27 cellular contexts compared by ENCODE assay signal in the genomic region with DNA sequence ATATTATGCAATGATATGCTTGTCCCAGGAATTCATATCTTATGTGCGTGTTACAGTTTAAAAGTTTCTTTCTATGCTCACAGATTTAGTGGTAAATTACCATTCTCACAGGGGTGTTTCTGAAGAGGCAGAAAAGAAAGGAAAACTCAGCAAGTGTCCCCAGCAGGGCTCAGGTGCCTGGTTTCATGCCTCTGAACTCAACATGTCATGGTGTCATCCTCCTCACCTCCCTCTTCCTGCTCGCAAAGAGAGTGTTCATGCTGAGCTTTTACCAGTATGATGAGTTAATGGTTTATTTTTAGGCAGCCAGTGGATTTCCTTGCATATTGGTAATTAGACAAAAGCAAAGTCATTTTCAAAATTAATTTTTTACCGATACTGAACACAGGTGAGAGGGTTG.
DNase-seq lines count a peak whose midpoint lies in the region; ATAC-seq and TF ChIP-seq lines count a peak whose summit lies in the region.
"Had no signal": no experiment of that assay in that cellular context is flagged by ENCODE, and none has a peak within 500 bp of the region (broad histone marks: within the 10 kb centered on the region; RNA-seq: fewer than 3 reads in every experiment).

No MANE protein-coding gene starts in this region.

- TF ChIP-seq CTCF in RWPE2 (IDR thresholded peaks at IDR 0.05; ENCODE audit: poor library complexity, severe bottlenecking) (no peak), left ventricle myocardium inferior (IDR thresholded peaks at IDR 0.05; ENCODE audit: borderline replicate concordance) (no peak), GM13977 (IDR thresholded peaks at IDR 0.05; ENCODE audit: extremely low read depth, insufficient read depth, missing control alignments) (no peak)

- H3K9me3 ChIP-seq in RWPE2 (ENCODE audit: severe bottlenecking) = no peaks in the 10 kb centered on the region
- no peaks in the 10 kb centered on the region for H3K9me3 ChIP-seq in left ventricle myocardium inferior (replicated peaks)
- no peaks in the 10 kb centered on the region for H3K9me3 ChIP-seq in skeletal muscle satellite cell (replicated peaks; ENCODE audit: low read length)
- H3K9me3 ChIP-seq: BLaER1 treated with 17β-estradiol and CSF1 and Interleukin-3, amounts not matched to agents 10 nM and 100 nM; SJCRH30; upper lobe of left lung had no signal

- in situ Hi-C loops in GM13977 (cut with MboI; ENCODE audit: low pct_unique_long_range_greater_than_20kb, low sequenced_read_pairs, unreplicated experiment) = no loop called here

- peak overlapping the region; percentile 51 for H3K4me2 ChIP-seq in skeletal muscle satellite cell (ENCODE audit: low read length)
- H3K4me2 ChIP-seq: BLaER1 treated with 17β-estradiol and CSF1 and Interleukin-3, amounts not matched to agents 10 nM and 100 nM had no signal

- H3K4me1 ChIP-seq in RWPE2 (ENCODE audit: insufficient read depth, poor library complexity, severe bottlenecking) = peaks cover 56% of the 10 kb centered on the region
- peaks cover 24% of the 10 kb centered on the region for H3K4me1 ChIP-seq in left ventricle myocardium inferior
- peaks cover 35% of the 10 kb centered on the region for H3K4me1 ChIP-seq in skeletal muscle satellite cell (ENCODE audit: control insufficient read depth, insufficient read depth, low read length)
- H3K4me1 ChIP-seq: BLaER1 treated with 17β-estradiol and CSF1 and Interleukin-3, amounts not matched to agents 10 nM and 100 nM; SJCRH30 had no signal

- no peak overlapping the region for H3K4me3 ChIP-seq in RWPE2 (ENCODE audit: severe bottlenecking)
- peak overlapping the region; percentile 3 for H3K4me3 ChIP-seq in left ventricle myocardium inferior
- no peak overlapping the region for H3K4me3 ChIP-seq in skeletal muscle satellite cell (ENCODE audit: low read length)
- H3K4me3 ChIP-seq: BLaER1 treated with 17β-estradiol and CSF1 and Interleukin-3, amounts not matched to agents 10 nM and 100 nM; SJCRH30; skin epidermis; upper lobe of left lung had no signal

- H3K36me3 ChIP-seq in RWPE2 (ENCODE audit: low read depth) (no peaks in the 10 kb centered on the region), left ventricle myocardium inferior (no peaks in the 10 kb centered on the region), skeletal muscle satellite cell (ENCODE audit: insufficient read depth, low read length) (no peaks in the 10 kb centered on the region)
- H3K36me3 ChIP-seq: BLaER1 treated with 17β-estradiol and CSF1 and Interleukin-3, amounts not matched to agents 10 nM and 100 nM; SJCRH30; upper lobe of left lung had no signal

- intact Hi-C loops in left ventricle myocardium inferior (cut with micrococcal nuclease) = no loop called here

- H3K9ac ChIP-seq in skeletal muscle satellite cell (ENCODE audit: low read depth, low read length) = no peak overlapping the region
- H3K9ac ChIP-seq: BLaER1 treated with 17β-estradiol and CSF1 and Interleukin-3, amounts not matched to agents 10 nM and 100 nM had no signal

- no peaks in the 10 kb centered on the region for H3K27me3 ChIP-seq in RWPE2 (ENCODE audit: insufficient read depth, poor library complexity, severe bottlenecking)
- H3K27me3 ChIP-seq in left ventricle myocardium inferior (ENCODE audit: low read depth) = no peaks in the 10 kb centered on the region
- H3K27me3 ChIP-seq in skeletal muscle satellite cell (ENCODE audit: control insufficient read depth, insufficient read depth, low read length) = no peaks in the 10 kb centered on the region
- H3K27me3 ChIP-seq: BLaER1 treated with 17β-estradiol and CSF1 and Interleukin-3, amounts not matched to agents 10 nM and 100 nM; SJCRH30; upper lobe of left lung had no signal

- DNase-seq in NCI-H510A treated with DMSO at 0.1 percent for 48 hours (lab: John Stamatoyannopoulos, UW) = peak; percentile 59
- no peak for DNase-seq in NCI-H510A (lab: John Stamatoyannopoulos, UW)
- no peak for DNase-seq in RWPE2 (ENCODE audit: low spot score)
- no peak for DNase-seq in left ventricle myocardium inferior
- no peak for DNase-seq in GM13977 (ENCODE audit: low spot score)
- DNase-seq in ureter (ENCODE audit: low spot score) = no peak
- no peak for DNase-seq in NCI-H187 treated with DMSO at 0.1 percent for 48 hours (lab: John Stamatoyannopoulos, UW)
- DNase-seq: 8988T; activated B cell treated with CpG ODN at 0.5 μM for 24 hours; activated CD4-positive, alpha-beta memory T cell treated with anti-CD3 and anti-CD28 coated beads, Interleukin-2, amount 10 ng/mL, durations not matched to agents 7 days and 5 days; activated naive CD4-positive, alpha-beta T cell; activated T-cell treated with anti-CD3 and anti-CD28 coated beads, Interleukin-2, amount 50 U/mL, for 1 hour; amygdala; central memory CD4-positive, alpha-beta T cell; effector CD4-positive, alpha-beta T cell; GDM1; head of caudate nucleus; natural killer cell; NCI-H1930; NCI-H524 treated with DMSO at 0.1 percent for 48 hours; SJCRH30; stimulated activated CD4-positive, alpha-beta T cell treated with anti-CD3 and anti-CD28 coated beads, Interleukin-2, amount 100 ng/mL, for 48 hours; upper lobe of left lung had no signal

- H3K27ac ChIP-seq in RWPE2 (ENCODE audit: poor library complexity, severe bottlenecking) (peak overlapping the region; percentile 96), left ventricle myocardium inferior (replicated peaks) (peak overlapping the region; percentile 57)
- H3K27ac ChIP-seq: BLaER1 treated with 17β-estradiol and CSF1 and Interleukin-3, amounts not matched to agents 10 nM and 100 nM; HL-60; SJCRH30; skin epidermis; upper lobe of left lung had no signal

- ATAC-seq in RWPE2 (ENCODE audit: low read depth) = no peak; the same call in 2 of the 3 replicates
- ATAC-seq: natural killer cell had no signal
